Comparison of ENCODE assay signal across 9 cellular contexts in the genomic region with DNA sequence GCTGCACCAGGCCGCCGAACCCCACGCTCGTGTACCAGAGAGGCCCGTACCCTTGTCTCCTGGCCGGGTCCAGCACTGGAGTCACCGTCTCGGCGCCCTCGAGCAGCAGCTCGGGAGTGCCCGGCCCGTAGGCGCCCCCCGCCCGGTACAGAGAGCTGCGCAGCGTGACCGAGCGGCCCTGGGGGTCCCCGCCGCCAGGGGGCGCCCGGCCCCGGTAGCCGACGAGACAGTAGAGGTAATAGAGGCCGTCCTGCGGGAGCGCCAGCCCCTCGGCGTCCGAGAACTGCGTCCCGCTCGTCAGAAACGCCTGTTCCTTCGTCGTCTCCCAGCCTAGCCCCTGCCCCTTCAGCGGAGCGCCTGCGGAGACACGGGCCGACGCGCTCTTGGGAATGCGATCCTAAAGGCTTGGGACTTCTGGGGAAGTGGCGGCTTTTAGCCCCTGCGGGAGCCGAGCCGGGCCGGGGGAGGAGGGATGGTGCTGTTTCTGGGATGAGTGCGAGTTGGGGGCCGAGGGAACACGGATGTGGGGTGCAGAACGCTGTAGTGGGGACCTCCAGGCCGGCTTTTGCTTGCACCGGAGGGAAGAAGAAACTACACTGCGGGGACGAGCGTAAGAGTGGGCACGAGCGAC. TPM values are rescaled to one million over a fixed set of nuclear protein-coding genes. Genes with fewer than 3 reads are reported as not detected.
A peak's percentile ranks its signal among the peaks of the same experiment; 100 is the strongest.
DNase-seq lines count a peak whose midpoint lies in the region; ATAC-seq and TF ChIP-seq lines count a peak whose summit lies in the region.
"Had no signal": no experiment of that assay in that cellular context is flagged by ENCODE, and none has a peak within 500 bp of the region (broad histone marks: within the 10 kb centered on the region; RNA-seq: fewer than 3 reads in every experiment).

No MANE protein-coding gene starts in this region.

- no peaks in the 10 kb centered on the region for H3K27me3 ChIP-seq in CD4-positive, alpha-beta T cell (ENCODE audit: control insufficient read depth, insufficient read depth, low read length)

- H3K27me3 Mint-ChIP-seq in CD4-positive, alpha-beta T cell = no peaks in the 10 kb centered on the region
- H3K27me3 Mint-ChIP-seq in activated T-helper 1 cell treated with anti-CD3 and anti-CD28 coated beads, Interleukin-12 subunit alpha, Interleukin-12 subunit beta, Interleukin-2, Interleukin-4 antibody, amounts not matched to agents 30 ng/mL and 10 ng/mL and 1 ng/mL, durations not matched to agents 14 hours and 24 hours and 36 hours (ENCODE audit: insufficient read depth) = no peaks in the 10 kb centered on the region
- H3K27me3 Mint-ChIP-seq in natural killer cell treated with Interleukin-12 subunit alpha and Interleukin-12 subunit beta and Interleukin-15 and Interleukin-18, amount 100 ng/mL, for 72 hours = no peaks in the 10 kb centered on the region

- H3K4me3 Mint-ChIP-seq in CD4-positive, alpha-beta T cell = peak overlapping the region; percentile 97
- peak overlapping the region; percentile 92 for H3K4me3 Mint-ChIP-seq in activated T-helper 1 cell treated with anti-CD3 and anti-CD28 coated beads, Interleukin-12 subunit alpha, Interleukin-12 subunit beta, Interleukin-2, Interleukin-4 antibody, amounts not matched to agents 30 ng/mL and 10 ng/mL and 1 ng/mL, durations not matched to agents 14 hours and 24 hours and 36 hours
- peak overlapping the region; percentile 100 for H3K4me3 Mint-ChIP-seq in natural killer cell treated with Interleukin-12 subunit alpha and Interleukin-12 subunit beta and Interleukin-15 and Interleukin-18, amount 100 ng/mL, for 72 hours

- ATAC-seq in CD4-positive, alpha-beta T cell (ENCODE audit: poor library complexity) = peak; percentile 66
- ATAC-seq in GM19395 (IDR thresholded peaks at IDR 0.05; ENCODE audit: unreplicated experiment) = peak; percentile 60
- peak; percentile 83 to 86 for ATAC-seq in natural killer cell treated with Interleukin-12 subunit alpha and Interleukin-12 subunit beta and Interleukin-15 and Interleukin-18, amount 100 ng/mL, for 72 hours

- POLR2A ChIA-PET in CD4-positive, alpha-beta T cell (lab: Charles Lee) = interaction anchor here (1.2 to 34.9 kb wide), 16 partner anchors 5 to 1616 kb away, joined by 3 to 1160 read pairs (median 10); a partner anchor contains a TSS

- peaks cover 64% of the 10 kb centered on the region for H3K36me3 Mint-ChIP-seq in CD4-positive, alpha-beta T cell (ENCODE audit: low read depth)
- H3K36me3 Mint-ChIP-seq in activated T-helper 1 cell treated with anti-CD3 and anti-CD28 coated beads, Interleukin-12 subunit alpha, Interleukin-12 subunit beta, Interleukin-2, Interleukin-4 antibody, amounts not matched to agents 30 ng/mL and 10 ng/mL and 1 ng/mL, durations not matched to agents 14 hours and 24 hours and 36 hours (ENCODE audit: low read depth) = peaks cover 57% of the 10 kb centered on the region
- peaks cover 21% of the 10 kb centered on the region for H3K36me3 Mint-ChIP-seq in natural killer cell treated with Interleukin-12 subunit alpha and Interleukin-12 subunit beta and Interleukin-15 and Interleukin-18, amount 100 ng/mL, for 72 hours

- no peaks in the 10 kb centered on the region for H3K9me3 ChIP-seq in CD4-positive, alpha-beta T cell (ENCODE audit: control insufficient read depth, low read length)

- no peaks in the 10 kb centered on the region for H3K9me3 Mint-ChIP-seq in CD4-positive, alpha-beta T cell
- H3K9me3 Mint-ChIP-seq in activated T-helper 1 cell treated with anti-CD3 and anti-CD28 coated beads, Interleukin-12 subunit alpha, Interleukin-12 subunit beta, Interleukin-2, Interleukin-4 antibody, amounts not matched to agents 30 ng/mL and 10 ng/mL and 1 ng/mL, durations not matched to agents 14 hours and 24 hours and 36 hours = no peaks in the 10 kb centered on the region
- H3K9me3 Mint-ChIP-seq in natural killer cell treated with Interleukin-12 subunit alpha and Interleukin-12 subunit beta and Interleukin-15 and Interleukin-18, amount 100 ng/mL, for 72 hours = no peaks in the 10 kb centered on the region

- H3K27ac ChIP-seq in CD4-positive, alpha-beta T cell (ENCODE audit: low read depth, low read length) = peak overlapping the region; percentile 95

- peak; percentile 77 to 93 (median 88) for DNase-seq in CD4-positive, alpha-beta T cell
- DNase-seq in HuH-7 (ENCODE audit: low spot score) (peak; percentile 81), fibroblast of peridontal ligament (ENCODE audit: extremely low read depth) (peak; percentile 63)
- peak; percentile 81 for DNase-seq in activated T-helper 1 cell treated with anti-CD3 and anti-CD28 coated beads, Interleukin-12 subunit alpha, Interleukin-12 subunit beta, Interleukin-2, Interleukin-4 antibody, amounts not matched to agents 30 ng/mL and 10 ng/mL and 1 ng/mL, durations not matched to agents 14 hours and 24 hours and 36 hours (ENCODE audit: low spot score)
- DNase-seq in natural killer cell treated with Interleukin-12 subunit alpha and Interleukin-12 subunit beta and Interleukin-15 and Interleukin-18, amount 100 ng/mL, for 72 hours (ENCODE audit: low spot score) = peak; percentile 91
- DNase-seq in stimulated activated naive CD4-positive, alpha-beta T cell treated with Interleukin-2 at 50 U/mL for 16 hours (lab: John Stamatoyannopoulos, UW) = peak; percentile 82

- TF ChIP-seq CTCF in CD4-positive, alpha-beta T cell (IDR thresholded peaks at IDR 0.05) = peak; percentile 98

- intact Hi-C loops in CD4-positive, alpha-beta T cell (cut with DNase I, micrococcal nuclease) = loop anchor here (1.0 to 10.0 kb wide), 6 partner anchors 9 to 254 kb away; a partner anchor contains a TSS
- intact Hi-C loops in activated T-helper 1 cell treated with anti-CD3 and anti-CD28 coated beads, Interleukin-12 subunit alpha, Interleukin-12 subunit beta, Interleukin-2, Interleukin-4 antibody, amounts not matched to agents 30 ng/mL and 10 ng/mL and 1 ng/mL, durations not matched to agents 14 hours and 24 hours and 36 hours (cut with micrococcal nuclease) = loop anchor here (1.0 to 2.0 kb wide), 6 partner anchors 9 to 72 kb away; a partner anchor contains a TSS

- peak overlapping the region; percentile 85 for H3K27ac Mint-ChIP-seq in CD4-positive, alpha-beta T cell
- H3K27ac Mint-ChIP-seq in activated T-helper 1 cell treated with anti-CD3 and anti-CD28 coated beads, Interleukin-12 subunit alpha, Interleukin-12 subunit beta, Interleukin-2, Interleukin-4 antibody, amounts not matched to agents 30 ng/mL and 10 ng/mL and 1 ng/mL, durations not matched to agents 14 hours and 24 hours and 36 hours = peak overlapping the region; percentile 93
- H3K27ac Mint-ChIP-seq in natural killer cell treated with Interleukin-12 subunit alpha and Interleukin-12 subunit beta and Interleukin-15 and Interleukin-18, amount 100 ng/mL, for 72 hours = peak overlapping the region; percentile 88 to 92

- H3K4me1 Mint-ChIP-seq in CD4-positive, alpha-beta T cell (ENCODE audit: low read depth) = peaks cover 84% of the 10 kb centered on the region
- H3K4me1 Mint-ChIP-seq in activated T-helper 1 cell treated with anti-CD3 and anti-CD28 coated beads, Interleukin-12 subunit alpha, Interleukin-12 subunit beta, Interleukin-2, Interleukin-4 antibody, amounts not matched to agents 30 ng/mL and 10 ng/mL and 1 ng/mL, durations not matched to agents 14 hours and 24 hours and 36 hours (ENCODE audit: low read depth) = peaks cover 63% of the 10 kb centered on the region
- H3K4me1 Mint-ChIP-seq in natural killer cell treated with Interleukin-12 subunit alpha and Interleukin-12 subunit beta and Interleukin-15 and Interleukin-18, amount 100 ng/mL, for 72 hours (ENCODE audit: low read depth in 2 of 2) = peaks cover 62 to 69% of the 10 kb centered on the region in 2 donors

- CTCF ChIA-PET in CD4-positive, alpha-beta T cell (lab: Charles Lee) = interaction anchor here (0.6 to 16.9 kb wide), 17 partner anchors 8 to 307 kb away, joined by 3 to 353 read pairs (median 7); a partner anchor contains a TSS

RNA-seq across cellular contexts. Expression of a gene that starts 1.3 kb away (rescaled TPM):
- 100 to 1,000 TPM; 239 to 244 TPM for total RNA-seq in CD4-positive, alpha-beta T cell
- not detected for polyA plus RNA-seq in PFSK-1 (2012; ENCODE audit: insufficient read length, low read depth)
- 270 and 277 TPM in 2 replicates for total RNA-seq in activated T-helper 1 cell treated with anti-CD3 and anti-CD28 coated beads, Interleukin-12 subunit alpha, Interleukin-12 subunit beta, Interleukin-2, Interleukin-4 antibody, amounts not matched to agents 30 ng/mL and 10 ng/mL and 1 ng/mL, durations not matched to agents 14 hours and 24 hours and 36 hours
- 100 to 1,000 TPM; 110 to 153 TPM for total RNA-seq in natural killer cell treated with Interleukin-12 subunit alpha and Interleukin-12 subunit beta and Interleukin-15 and Interleukin-18, amount 100 ng/mL, for 72 hours

RNA-seq across cellular contexts. Expression of a gene that starts 5.2 kb away (rescaled TPM):
- total RNA-seq in CD4-positive, alpha-beta T cell = 10 to 100 TPM in 1 of 2 experiments, 1 to 10 TPM in 1; 8.9 to 10.3 TPM
- polyA plus RNA-seq in PFSK-1 (2012; ENCODE audit: insufficient read length, low read depth) = 0.75 TPM
- 63.0 and 66.6 TPM in 2 replicates for total RNA-seq in activated T-helper 1 cell treated with anti-CD3 and anti-CD28 coated beads, Interleukin-12 subunit alpha, Interleukin-12 subunit beta, Interleukin-2, Interleukin-4 antibody, amounts not matched to agents 30 ng/mL and 10 ng/mL and 1 ng/mL, durations not matched to agents 14 hours and 24 hours and 36 hours
- 10 to 100 TPM; 15.5 to 34.6 TPM for total RNA-seq in natural killer cell treated with Interleukin-12 subunit alpha and Interleukin-12 subunit beta and Interleukin-15 and Interleukin-18, amount 100 ng/mL, for 72 hours

RNA-seq across cellular contexts. Expression of a gene that starts 5.6 kb away (rescaled TPM):
- 10 to 100 TPM; 33.1 to 34.2 TPM for total RNA-seq in CD4-positive, alpha-beta T cell
- polyA plus RNA-seq in PFSK-1 (2012; ENCODE audit: insufficient read length, low read depth) = not detected
- 427 and 430 TPM in 2 replicates for total RNA-seq in activated T-helper 1 cell treated with anti-CD3 and anti-CD28 coated beads, Interleukin-12 subunit alpha, Interleukin-12 subunit beta, Interleukin-2, Interleukin-4 antibody, amounts not matched to agents 30 ng/mL and 10 ng/mL and 1 ng/mL, durations not matched to agents 14 hours and 24 hours and 36 hours
- 100 to 1,000 TPM; 320 to 420 TPM for total RNA-seq in natural killer cell treated with Interleukin-12 subunit alpha and Interleukin-12 subunit beta and Interleukin-15 and Interleukin-18, amount 100 ng/mL, for 72 hours

RNA-seq across cellular contexts. Expression of a gene that starts 8.8 kb away (rescaled TPM):
- 10 to 100 TPM; 15.4 to 16.7 TPM for total RNA-seq in CD4-positive, alpha-beta T cell
- 0.20 TPM for polyA plus RNA-seq in PFSK-1 (2012; ENCODE audit: insufficient read length, low read depth)
- 1,021 and 1,078 TPM in 2 replicates for total RNA-seq in activated T-helper 1 cell treated with anti-CD3 and anti-CD28 coated beads, Interleukin-12 subunit alpha, Interleukin-12 subunit beta, Interleukin-2, Interleukin-4 antibody, amounts not matched to agents 30 ng/mL and 10 ng/mL and 1 ng/mL, durations not matched to agents 14 hours and 24 hours and 36 hours
- 1,000 to 10,000 TPM; 1,187 to 3,727 TPM for total RNA-seq in natural killer cell treated with Interleukin-12 subunit alpha and Interleukin-12 subunit beta and Interleukin-15 and Interleukin-18, amount 100 ng/mL, for 72 hours

RNA-seq across cellular contexts. Expression of a gene that starts 11.9 kb away (rescaled TPM):
- total RNA-seq in CD4-positive, alpha-beta T cell = 1 to 10 TPM; 2.3 to 2.6 TPM
- polyA plus RNA-seq in PFSK-1 (2012; ENCODE audit: insufficient read length, low read depth) = not detected
- total RNA-seq in activated T-helper 1 cell treated with anti-CD3 and anti-CD28 coated beads, Interleukin-12 subunit alpha, Interleukin-12 subunit beta, Interleukin-2, Interleukin-4 antibody, amounts not matched to agents 30 ng/mL and 10 ng/mL and 1 ng/mL, durations not matched to agents 14 hours and 24 hours and 36 hours = 19.1 and 20.3 TPM in 2 replicates
- total RNA-seq in natural killer cell treated with Interleukin-12 subunit alpha and Interleukin-12 subunit beta and Interleukin-15 and Interleukin-18, amount 100 ng/mL, for 72 hours = 10 to 100 TPM; 65.5 to 91.6 TPM
- total RNA-seq: glomerular endothelial cell had no signal

Comparison
In these comparisons a context has a peak if more than half of its experiments do, and no peak if none do; other contexts are left out.
1. Peak in every context shown above with its lines: DNase-seq, ATAC-seq and H3K27ac ChIP-seq.
2. RNA of a gene that starts 5.6 kb away (total RNA-seq): 427 to 430 TPM in activated T-helper 1 cell treated with anti-CD3 and anti-CD28 coated beads, Interleukin-12 subunit alpha, Interleukin-12 subunit beta, Interleukin-2, Interleukin-4 antibody, amounts not matched to agents 30 ng/mL and 10 ng/mL and 1 ng/mL, durations not matched to agents 14 hours and 24 hours and 36 hours and 320 to 420 TPM in natural killer cell treated with Interleukin-12 subunit alpha and Interleukin-12 subunit beta and Interleukin-15 and Interleukin-18, amount 100 ng/mL, for 72 hours; 33.1 to 34.2 TPM in CD4-positive, alpha-beta T cell; every median in the first group is over 4 times any median in the second.